ENCODE assay signal across 8 cellular contexts in the genomic region with DNA sequence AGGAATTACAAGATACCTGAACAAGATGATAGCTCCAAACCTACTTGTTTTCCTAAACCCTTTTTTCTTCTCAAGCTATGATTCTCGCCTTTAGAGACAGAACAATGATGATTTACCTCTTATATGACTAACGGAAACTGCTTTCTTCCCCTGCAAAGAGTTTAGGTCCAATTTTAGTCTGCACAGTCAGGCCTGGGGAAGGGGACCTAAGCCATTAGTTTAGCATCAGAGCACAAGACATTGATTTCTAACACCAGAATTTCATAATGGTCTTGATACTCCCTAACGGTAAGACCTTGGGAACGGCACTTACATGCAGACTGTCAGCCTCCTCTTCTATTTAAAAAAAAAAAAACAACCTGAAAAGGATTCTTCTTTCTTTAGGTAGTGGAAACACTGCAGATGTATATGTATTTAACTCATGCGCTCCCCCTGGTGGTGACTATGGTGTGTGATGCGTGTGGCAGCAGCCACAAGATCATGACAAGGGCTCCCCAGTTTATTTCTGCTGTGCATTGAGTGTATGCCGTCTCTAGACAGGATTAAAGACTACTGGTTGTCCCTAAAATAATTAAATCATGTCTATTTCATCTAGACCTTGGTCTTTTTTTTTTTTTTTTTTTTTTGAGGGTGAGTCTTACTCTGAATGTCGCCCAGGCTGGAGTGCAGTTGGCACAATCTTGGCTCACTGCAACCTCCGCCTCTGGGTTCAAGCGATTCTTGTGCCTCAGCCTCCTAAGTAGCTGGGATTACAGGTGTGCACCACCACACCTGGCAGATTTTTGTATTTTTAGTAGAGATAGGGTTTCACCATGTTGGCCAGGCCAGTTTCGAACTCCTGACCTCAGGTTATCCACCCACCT. TPM values are rescaled to one million over a fixed set of nuclear protein-coding genes. Genes with fewer than 3 reads are reported as not detected.
DNase-seq lines count a peak whose midpoint lies in the region; ATAC-seq and TF ChIP-seq lines count a peak whose summit lies in the region.

No MANE protein-coding gene starts in this region.

- no peak overlapping the region for H3K27ac ChIP-seq in H9 (ENCODE audit: insufficient read length, low read depth, low read length)

- DNase-seq in AG08395 (ENCODE audit: low spot score) (peak; percentile 88), H9 (peak; percentile 82), NCI-H510A (lab: John Stamatoyannopoulos, UW) (peak; percentile 62), left kidney (ENCODE audit: low read depth, low spot score) (peak; percentile 90)
- peak; percentile 75 to 87 for DNase-seq in central memory CD8-positive, alpha-beta T cell (ENCODE audit: low spot score in 2 of 2)
- DNase-seq in stimulated activated CD4-positive, alpha-beta T cell treated with anti-CD3 and anti-CD28 coated beads, Interleukin-2, amount 100 ng/mL, for 48 hours, result peak; percentile 88 to 90

- H3K27ac Mint-ChIP-seq in H9, result 0 out of 7 replicates have a peak overlapping the region, but pooled peaks of 1 of the 3 experiments have one; percentile 28
- no peak overlapping the region for H3K27ac Mint-ChIP-seq in central memory CD8-positive, alpha-beta T cell (ENCODE audit: low read depth)

- no peak overlapping the region for H3K18ac ChIP-seq in H9 (ENCODE audit: insufficient read length, low read depth, low read length)

- H3K9me3 Mint-ChIP-seq in H9, result peaks cover 0 to 3% of the 10 kb centered on the region in 2 experiments; a peak in 1 of 5 replicates
- no peaks in the 10 kb centered on the region for H3K9me3 Mint-ChIP-seq in central memory CD8-positive, alpha-beta T cell

- no peak overlapping the region for H4K5ac ChIP-seq in H9 (ENCODE audit: insufficient read length, low read depth, low read length)

- H2BK12ac ChIP-seq in H9 (ENCODE audit: insufficient read length, low read depth, low read length), result no peak overlapping the region

- no peak overlapping the region for H3K4me3 Mint-ChIP-seq in H9
- H3K4me3 Mint-ChIP-seq in central memory CD8-positive, alpha-beta T cell, result no peak overlapping the region

- TF ChIP-seq CTCF in H9 (conservative IDR thresholded peaks at IDR 0.05), result peak; percentile 93

- no peaks in the 10 kb centered on the region for H3K79me1 ChIP-seq in H9 (ENCODE audit: insufficient read depth, low read depth, low read length, poor library complexity, severe bottlenecking)

- H3K56ac ChIP-seq in H9 (ENCODE audit: insufficient read length, low read depth, low read length), result no peak overlapping the region

- H2BK5ac ChIP-seq in H9 (ENCODE audit: insufficient read length, low read length), result no peak overlapping the region

- no peak overlapping the region for H3K23ac ChIP-seq in H9 (ENCODE audit: insufficient read length, low read depth, low read length)

- H3K9ac ChIP-seq in H9 (ENCODE audit: extremely low read depth, insufficient read length, low read length), result no peak overlapping the region

- no peak overlapping the region for H2BK120ac ChIP-seq in H9 (ENCODE audit: low read depth, low read length, poor library complexity, severe bottlenecking)

- peaks cover 7 to 10% (median 8%) of the 10 kb centered on the region in 3 experiments; a peak in 5 of 7 replicates for H3K36me3 Mint-ChIP-seq in H9 (ENCODE audit: insufficient read depth in 1 of 3, low read depth in 3 of 3)
- peaks cover 33% of the 10 kb centered on the region for H3K36me3 Mint-ChIP-seq in central memory CD8-positive, alpha-beta T cell (ENCODE audit: insufficient read depth)

- no peak overlapping the region for H2BK15ac ChIP-seq in H9 (ENCODE audit: low read depth, low read length)

- H3K4me2 ChIP-seq in H9 (ENCODE audit: insufficient read depth, insufficient read length, low read length), result no peak overlapping the region

- H3T11ph ChIP-seq in H9 (ENCODE audit: low read length), result no peak overlapping the region

- peaks cover 3 to 4% of the 10 kb centered on the region in 2 experiments; a peak in 1 of 4 replicates for H3K4me1 Mint-ChIP-seq in H9
- H3K4me1 Mint-ChIP-seq in central memory CD8-positive, alpha-beta T cell, result peaks cover 5% of the 10 kb centered on the region

- H2BK20ac ChIP-seq in H9 (ENCODE audit: low read depth, low read length, poor library complexity, severe bottlenecking), result no peak overlapping the region

- H3K9me3 ChIP-seq in H9 (ENCODE audit: control insufficient read depth, low read depth, low read length), result no peaks in the 10 kb centered on the region

- H3K23me2 ChIP-seq in H9 (ENCODE audit: insufficient read length, low read depth, low read length, poor library complexity, severe bottlenecking), result no peaks in the 10 kb centered on the region

- H4K91ac ChIP-seq in H9 (ENCODE audit: insufficient read length, low read depth, low read length), result no peak overlapping the region

- H3K27me3 Mint-ChIP-seq in H9 (ENCODE audit: low read depth), result no peaks in the 10 kb centered on the region; the same call in 1 of the 2 replicates
- no peaks in the 10 kb centered on the region for H3K27me3 Mint-ChIP-seq in central memory CD8-positive, alpha-beta T cell

- H4K20me1 ChIP-seq in H9 (ENCODE audit: control insufficient read depth, insufficient read depth, insufficient read length), result no peaks in the 10 kb centered on the region

- no peaks in the 10 kb centered on the region for H3K4me1 ChIP-seq in H9 (ENCODE audit: insufficient read depth, low read length)

- no peaks in the 10 kb centered on the region for H3K79me2 ChIP-seq in H9 (ENCODE audit: insufficient read depth, low read length)

- H3K4ac ChIP-seq in H9 (ENCODE audit: low read depth, low read length), result no peak overlapping the region

- no peak overlapping the region for H3K14ac ChIP-seq in H9 (ENCODE audit: insufficient read depth, low read length)

- no peaks in the 10 kb centered on the region for H3K27me3 ChIP-seq in H9 (ENCODE audit: insufficient read depth, low read length)

- no peak overlapping the region for H2AFZ ChIP-seq in H9 (ENCODE audit: low read length)

- no peak overlapping the region for H4K8ac ChIP-seq in H9 (replicated peaks; ENCODE audit: insufficient read length, low read depth, low read length)

- peak; percentile 86 to 97 for ATAC-seq in activated CD4-positive, CD25-positive, alpha-beta regulatory T cell treated with anti-CD3 and anti-CD28 coated beads, Interleukin-2, amount 50 U/mL, for 24 hours
- ATAC-seq in central memory CD8-positive, alpha-beta T cell (replicated peaks; ENCODE audit: extremely low read depth, poor library complexity, severe bottlenecking), result peak; percentile 83
- no peak for ATAC-seq in GM21576 (IDR thresholded peaks at IDR 0.05; ENCODE audit: unreplicated experiment)

- no CpG with 5 or more reads among the region's 11 CpGs for WGBS in H9 (ENCODE audit: extremely low coverage, insufficient read length, low lambda C conversion rate)

- no peak overlapping the region for H2AK5ac ChIP-seq in H9 (ENCODE audit: insufficient read length, low read length)

RNA-seq across cellular contexts. Expression of gene TMEM222, which starts 37.3 kb away (rescaled TPM):
- total RNA-seq in H9 (2021), result 36.8 and 37.0 TPM in 2 replicates

RNA-seq across cellular contexts. Expression of gene WDTC1, which starts 50.2 kb away (rescaled TPM):
- 19.0 and 20.5 TPM in 2 replicates for total RNA-seq in H9 (2021)

RNA-seq across cellular contexts. Expression of gene SYTL1, which starts 57.2 kb away (rescaled TPM):
- 12.0 and 13.0 TPM in 2 replicates for total RNA-seq in H9 (2021)
